Comparison of ENCODE assay signal across 27 cellular contexts in the genomic region with DNA sequence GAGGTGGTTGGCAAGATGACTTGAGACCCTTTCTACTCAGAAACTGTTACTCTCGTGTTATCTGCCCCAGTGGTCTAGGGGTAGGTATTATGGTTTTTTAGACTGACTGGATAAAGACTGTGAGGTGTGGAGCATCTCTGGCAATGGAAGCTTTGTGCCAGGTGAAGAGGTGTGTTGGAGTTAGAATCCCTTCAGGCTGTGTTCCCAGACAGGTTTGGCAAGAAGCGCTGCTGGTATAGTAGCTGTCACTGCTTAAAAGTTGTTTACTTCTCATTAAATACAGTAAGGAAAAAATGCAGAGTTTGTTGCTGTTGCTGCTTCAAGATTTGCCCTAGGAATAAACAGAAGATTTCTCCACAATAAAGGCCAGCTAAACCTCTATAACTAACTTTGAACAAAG. TPM values are rescaled to one million over a fixed set of nuclear protein-coding genes. Genes with fewer than 3 reads are reported as not detected.
"Had no signal": no experiment of that assay in that cellular context is flagged by ENCODE, and none has a peak within 500 bp of the region (broad histone marks: within the 10 kb centered on the region; RNA-seq: fewer than 3 reads in every experiment).

No MANE protein-coding gene starts in this region.

- H3K4me3 Mint-ChIP-seq: activated B cell treated with CpG ODN at 0.5 μM for 24 hours; activated CD8-positive, alpha-beta T cell treated with anti-CD3 and anti-CD28 coated beads for 36 hours; activated naive CD4-positive, alpha-beta T cell treated with anti-CD3 and anti-CD28 coated beads, Interleukin-2, amount 50 U/mL, for 24 hours; activated naive CD8-positive, alpha-beta T cell treated with anti-CD3 and anti-CD28 coated beads, Interleukin-2, amount 50 U/mL, for 24 hours; activated T-cell treated with anti-CD3 and anti-CD28 coated beads, Interleukin-2, amount 50 U/mL, for 4 hours; activated T-helper 17 cell treated with anti-CD3 and anti-CD28 coated beads, Interleukin-2, amount 50 U/mL, for 72 hours; nephron; stimulated activated effector memory CD8-positive, alpha-beta T cell treated with anti-CD3 and anti-CD28 coated beads, Interleukin-12 subunit alpha, Interleukin-12 subunit beta, amount 100 ng/mL, for 72 hours; T-cell had no signal

- H3K36me3 Mint-ChIP-seq: activated naive CD4-positive, alpha-beta T cell treated with anti-CD3 and anti-CD28 coated beads, Interleukin-2, amount 50 U/mL, for 24 hours; stimulated activated effector memory CD8-positive, alpha-beta T cell treated with anti-CD3 and anti-CD28 coated beads, Interleukin-12 subunit alpha, Interleukin-12 subunit beta, amount 100 ng/mL, for 72 hours; T-cell had no signal

- H3K27ac Mint-ChIP-seq: activated B cell treated with CpG ODN at 0.5 μM for 24 hours; activated CD8-positive, alpha-beta T cell treated with anti-CD3 and anti-CD28 coated beads for 36 hours; activated naive CD4-positive, alpha-beta T cell treated with anti-CD3 and anti-CD28 coated beads, Interleukin-2, amount 50 U/mL, for 24 hours; activated naive CD8-positive, alpha-beta T cell treated with anti-CD3 and anti-CD28 coated beads, Interleukin-2, amount 50 U/mL, for 24 hours; activated T-helper 17 cell treated with anti-CD3 and anti-CD28 coated beads, Interleukin-2, amount 50 U/mL, for 72 hours; nephron; progenitor cell of endocrine pancreas; stimulated activated effector memory CD8-positive, alpha-beta T cell treated with anti-CD3 and anti-CD28 coated beads, Interleukin-12 subunit alpha, Interleukin-12 subunit beta, amount 100 ng/mL, for 72 hours; T-cell had no signal

- H3K27ac ChIP-seq: coronary artery, dorsolateral prefrontal cortex, heart right ventricle, left ventricle myocardium inferior, neutrophil, right lobe of liver, stomach, thyroid gland had no signal

- H3K4me1 Mint-ChIP-seq: activated naive CD4-positive, alpha-beta T cell treated with anti-CD3 and anti-CD28 coated beads, Interleukin-2, amount 50 U/mL, for 24 hours; activated naive CD8-positive, alpha-beta T cell treated with anti-CD3 and anti-CD28 coated beads, Interleukin-2, amount 50 U/mL, for 24 hours; activated T-helper 17 cell treated with anti-CD3 and anti-CD28 coated beads, Interleukin-2, amount 50 U/mL, for 72 hours; stimulated activated effector memory CD8-positive, alpha-beta T cell treated with anti-CD3 and anti-CD28 coated beads, Interleukin-12 subunit alpha, Interleukin-12 subunit beta, amount 100 ng/mL, for 72 hours; T-cell had no signal

- H3K4me3 ChIP-seq: coronary artery, dorsolateral prefrontal cortex, heart right ventricle, left ventricle myocardium inferior, lung, right lobe of liver, stomach, thyroid gland had no signal

- H3K27me3 ChIP-seq: heart right ventricle, neutrophil, right lobe of liver, stomach, thyroid gland had no signal

- DNase-seq: activated B cell treated with CpG ODN at 0.5 μM for 24 hours; activated CD4-positive, alpha-beta T cell treated with anti-CD3 and anti-CD28 coated beads, Interleukin-2, amount 50 U/mL, for 1 hour; activated CD8-positive, alpha-beta T cell treated with anti-CD3 and anti-CD28 coated beads for 36 hours; activated naive CD8-positive, alpha-beta T cell treated with anti-CD3 and anti-CD28 coated beads, Interleukin-2, amount 50 U/mL, for 24 hours; activated T-cell treated with anti-CD3 and anti-CD28 coated beads, Interleukin-2, amount 50 U/mL, for 4 hours; amygdala; cerebellar nuclear complex; dorsolateral prefrontal cortex; effector memory CD4-positive, alpha-beta T cell; foreskin fibroblast; heart right ventricle; left ventricle myocardium inferior; right lobe of liver; stimulated activated CD4-positive, alpha-beta T cell treated with anti-CD3 and anti-CD28 coated beads, Interleukin-4, amount 100 ng/mL, for 1 hour; stomach; T-cell; thyroid gland had no signal

- H3K9me3 ChIP-seq: heart right ventricle, left ventricle myocardium inferior, neutrophil, right lobe of liver, stomach, thyroid gland had no signal

- H3K9me3 Mint-ChIP-seq: activated B cell treated with CpG ODN at 0.5 μM for 24 hours; activated CD8-positive, alpha-beta T cell treated with anti-CD3 and anti-CD28 coated beads for 36 hours; activated naive CD4-positive, alpha-beta T cell treated with anti-CD3 and anti-CD28 coated beads, Interleukin-2, amount 50 U/mL, for 24 hours; activated naive CD8-positive, alpha-beta T cell treated with anti-CD3 and anti-CD28 coated beads, Interleukin-2, amount 50 U/mL, for 24 hours; activated T-cell treated with anti-CD3 and anti-CD28 coated beads, Interleukin-2, amount 50 U/mL, for 4 hours; activated T-helper 17 cell treated with anti-CD3 and anti-CD28 coated beads, Interleukin-2, amount 50 U/mL, for 72 hours; nephron; stimulated activated effector memory CD8-positive, alpha-beta T cell treated with anti-CD3 and anti-CD28 coated beads, Interleukin-12 subunit alpha, Interleukin-12 subunit beta, amount 100 ng/mL, for 72 hours; T-cell had no signal

- H3K36me3 ChIP-seq: heart right ventricle, left ventricle myocardium inferior, neutrophil, right lobe of liver, stomach, thyroid gland had no signal

- ATAC-seq: activated CD8-positive, alpha-beta T cell treated with anti-CD3 and anti-CD28 coated beads for 36 hours; activated naive CD8-positive, alpha-beta T cell treated with anti-CD3 and anti-CD28 coated beads, Interleukin-2, amount 50 U/mL, for 24 hours; activated T-cell treated with anti-CD3 and anti-CD28 coated beads, Interleukin-2, amount 50 U/mL, for 4 hours; activated T-helper 17 cell treated with anti-CD3 and anti-CD28 coated beads, Interleukin-2, amount 50 U/mL, for 72 hours; heart right ventricle; right lobe of liver; stimulated activated effector memory CD8-positive, alpha-beta T cell treated with anti-CD3 and anti-CD28 coated beads, Interleukin-12 subunit alpha, Interleukin-12 subunit beta, amount 100 ng/mL, for 72 hours; T-cell had no signal

- H3K4me1 ChIP-seq: right lobe of liver, thyroid gland had no signal

RNA-seq across cellular contexts. Expression of a gene that starts 35.3 kb away (rescaled TPM):
- total RNA-seq: skeletal muscle tissue; T-helper 2 cell treated with Interferon-gamma antibody and Interleukin-4, amounts not matched to agents 100 ng/mL and 5 ng/mL, for 36 hours had no signal
